In genomic region chr7:103344453-103345149, GRCh38 we compare ENCODE assay signal across 1 cellular context.
TF ChIP-seq lines count a peak whose summit lies in the region.

TSS of gene DNAJC2 (minus strand) at chr7:103344767. CDS start at chr7:103344622, 145 bp downstream.

TF ChIP-seq in HepG2, 621 proteins besides CTCF, POLR2A, EP300 and RAD21 (continued from another document and continues in another):
- TF ChIP-seq, protein P1, sequence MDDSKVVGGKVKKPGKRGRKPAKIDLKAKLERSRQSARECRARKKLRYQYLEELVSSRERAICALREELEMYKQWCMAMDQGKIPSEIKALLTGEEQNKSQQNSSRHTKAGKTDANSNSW (CRISPR knock-in tag; IDR thresholded peaks at IDR 0.05; ENCODE audit: borderline replicate concordance): 0 out of 2 replicates have a peak, but pooled peaks have one; percentile 51
- TF ChIP-seq, protein P2, sequence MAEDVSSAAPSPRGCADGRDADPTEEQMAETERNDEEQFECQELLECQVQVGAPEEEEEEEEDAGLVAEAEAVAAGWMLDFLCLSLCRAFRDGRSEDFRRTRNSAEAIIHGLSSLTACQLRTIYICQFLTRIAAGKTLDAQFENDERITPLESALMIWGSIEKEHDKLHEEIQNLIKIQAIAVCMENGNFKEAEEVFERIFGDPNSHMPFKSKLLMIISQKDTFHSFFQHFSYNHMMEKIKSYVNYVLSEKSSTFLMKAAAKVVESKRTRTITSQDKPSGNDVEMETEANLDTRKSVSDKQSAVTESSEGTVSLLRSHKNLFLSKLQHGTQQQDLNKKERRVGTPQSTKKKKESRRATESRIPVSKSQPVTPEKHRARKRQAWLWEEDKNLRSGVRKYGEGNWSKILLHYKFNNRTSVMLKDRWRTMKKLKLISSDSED (CRISPR knock-in tag; IDR thresholded peaks at IDR 0.05): 0 out of 2 replicates have a peak, but pooled peaks have one; percentile 62
- TF ChIP-seq TRIM24 (CRISPR knock-in tag; IDR thresholded peaks at IDR 0.05) (no peak), ZMYM3 (CRISPR knock-in tag; IDR thresholded peaks at IDR 0.05) (peak; percentile 79), ZNF337 (CRISPR knock-in tag; IDR thresholded peaks at IDR 0.05; ENCODE audit: borderline replicate concordance, low read depth) (no peak), FLYWCH1 (CRISPR knock-in tag; IDR thresholded peaks at IDR 0.05) (0 out of 2 replicates have a peak, but pooled peaks have one; percentile 26), SP2 (CRISPR knock-in tag; IDR thresholded peaks at IDR 0.05) (0 out of 2 replicates have a peak, but pooled peaks have one; percentile 19), NRL (CRISPR knock-in tag; IDR thresholded peaks at IDR 0.05; ENCODE audit: borderline replicate concordance) (peak; percentile 84), ZNF234 (CRISPR knock-in tag; conservative IDR thresholded peaks at IDR 0.05) (no peak), CEBPZ (IDR thresholded peaks at IDR 0.05; ENCODE audit: low read length) (no peak), NFYC (CRISPR knock-in tag; IDR thresholded peaks at IDR 0.05) (peak; percentile 17; the same call in 1 of the 2 replicates), ZNF619 (CRISPR knock-in tag; IDR thresholded peaks at IDR 0.05) (no peak), SMAD1 (CRISPR knock-in tag; IDR thresholded peaks at IDR 0.05; ENCODE audit: borderline replicate concordance, low read depth) (no peak), ZBTB1 (CRISPR knock-in tag; IDR thresholded peaks at IDR 0.05; ENCODE audit: borderline replicate concordance) (peak; percentile 73; the same call in 1 of the 2 replicates), ZNF770 (CRISPR knock-in tag; IDR thresholded peaks at IDR 0.05) (peak; percentile 79), ATF6 (CRISPR knock-in tag; conservative IDR thresholded peaks at IDR 0.05) (0 out of 2 replicates have a peak, but pooled peaks have one; percentile 79), ZSCAN22 (CRISPR knock-in tag; IDR thresholded peaks at IDR 0.05) (peak; percentile 74; the same call in 1 of the 2 replicates), ARNT2 (CRISPR knock-in tag; IDR thresholded peaks at IDR 0.05; ENCODE audit: low read depth) (peak; percentile 91), ZNF724P (CRISPR knock-in tag; IDR thresholded peaks at IDR 0.05; ENCODE audit: borderline replicate concordance) (peak; percentile 69; the same call in 1 of the 2 replicates), DMAP1 (CRISPR knock-in tag; IDR thresholded peaks at IDR 0.05) (peak; percentile 99), ZNF510 (CRISPR knock-in tag; IDR thresholded peaks at IDR 0.05; ENCODE audit: low read depth) (0 out of 2 replicates have a peak, but pooled peaks have one; percentile 85), HIC2 (CRISPR knock-in tag; IDR thresholded peaks at IDR 0.05; ENCODE audit: low read depth) (peak; percentile 22; the same call in 1 of the 2 replicates), ZIK1 (CRISPR knock-in tag; IDR thresholded peaks at IDR 0.05; ENCODE audit: borderline replicate concordance, low read depth) (peak; percentile 91), JUND (CRISPR knock-in tag; IDR thresholded peaks at IDR 0.05) (no peak), GFI1 (CRISPR knock-in tag; IDR thresholded peaks at IDR 0.05; ENCODE audit: borderline replicate concordance) (peak; percentile 73; the same call in 1 of the 2 replicates), GATA4 (IDR thresholded peaks at IDR 0.05; ENCODE audit: borderline replicate concordance, low read depth) (no peak), ZBTB21 (CRISPR knock-in tag; IDR thresholded peaks at IDR 0.05) (no peak), ZNF180 (CRISPR knock-in tag; IDR thresholded peaks at IDR 0.05; ENCODE audit: borderline replicate concordance, low read depth) (0 out of 2 replicates have a peak, but pooled peaks have one; percentile 37), NBN (conservative IDR thresholded peaks at IDR 0.05) (no peak), ZNF558 (CRISPR knock-in tag; IDR thresholded peaks at IDR 0.05; ENCODE audit: borderline replicate concordance) (0 out of 2 replicates have a peak, but pooled peaks have one; percentile 24), NFKB2 (CRISPR knock-in tag; IDR thresholded peaks at IDR 0.05; ENCODE audit: borderline replicate concordance) (peak; percentile 94), BCL6 (CRISPR knock-in tag; IDR thresholded peaks at IDR 0.05) (peak; percentile 47), CENPX (CRISPR knock-in tag; IDR thresholded peaks at IDR 0.05) (no peak), FOXM1 (CRISPR knock-in tag; IDR thresholded peaks at IDR 0.05) (no peak), ZMYM4 (CRISPR knock-in tag; IDR thresholded peaks at IDR 0.05) (peak; percentile 91), MXD4 (CRISPR knock-in tag; IDR thresholded peaks at IDR 0.05) (peak; percentile 95), SMAD9 (CRISPR knock-in tag; IDR thresholded peaks at IDR 0.05) (0 out of 2 replicates have a peak, but pooled peaks have one; percentile 53), ZNF607 (CRISPR knock-in tag; IDR thresholded peaks at IDR 0.05; ENCODE audit: borderline replicate concordance) (peak; percentile 84; the same call in 1 of the 2 replicates)
- TF ChIP-seq, protein P3, sequence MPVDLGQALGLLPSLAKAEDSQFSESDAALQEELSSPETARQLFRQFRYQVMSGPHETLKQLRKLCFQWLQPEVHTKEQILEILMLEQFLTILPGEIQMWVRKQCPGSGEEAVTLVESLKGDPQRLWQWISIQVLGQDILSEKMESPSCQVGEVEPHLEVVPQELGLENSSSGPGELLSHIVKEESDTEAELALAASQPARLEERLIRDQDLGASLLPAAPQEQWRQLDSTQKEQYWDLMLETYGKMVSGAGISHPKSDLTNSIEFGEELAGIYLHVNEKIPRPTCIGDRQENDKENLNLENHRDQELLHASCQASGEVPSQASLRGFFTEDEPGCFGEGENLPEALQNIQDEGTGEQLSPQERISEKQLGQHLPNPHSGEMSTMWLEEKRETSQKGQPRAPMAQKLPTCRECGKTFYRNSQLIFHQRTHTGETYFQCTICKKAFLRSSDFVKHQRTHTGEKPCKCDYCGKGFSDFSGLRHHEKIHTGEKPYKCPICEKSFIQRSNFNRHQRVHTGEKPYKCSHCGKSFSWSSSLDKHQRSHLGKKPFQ (CRISPR knock-in tag; IDR thresholded peaks at IDR 0.05; ENCODE audit: insufficient replicate concordance): peak; percentile 80
- TF ChIP-seq, protein P4, sequence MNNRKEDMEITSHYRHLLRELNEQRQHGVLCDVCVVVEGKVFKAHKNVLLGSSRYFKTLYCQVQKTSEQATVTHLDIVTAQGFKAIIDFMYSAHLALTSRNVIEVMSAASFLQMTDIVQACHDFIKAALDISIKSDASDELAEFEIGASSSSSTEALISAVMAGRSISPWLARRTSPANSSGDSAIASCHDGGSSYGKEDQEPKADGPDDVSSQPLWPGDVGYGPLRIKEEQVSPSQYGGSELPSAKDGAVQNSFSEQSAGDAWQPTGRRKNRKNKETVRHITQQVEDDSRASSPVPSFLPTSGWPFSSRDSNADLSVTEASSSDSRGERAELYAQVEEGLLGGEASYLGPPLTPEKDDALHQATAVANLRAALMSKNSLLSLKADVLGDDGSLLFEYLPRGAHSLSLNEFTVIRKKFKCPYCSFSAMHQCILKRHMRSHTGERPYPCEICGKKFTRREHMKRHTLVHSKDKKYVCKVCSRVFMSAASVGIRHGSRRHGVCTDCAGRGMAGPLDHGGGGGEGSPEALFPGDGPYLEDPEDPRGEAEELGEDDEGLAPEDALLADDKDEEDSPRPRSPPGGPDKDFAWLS (CRISPR knock-in tag; IDR thresholded peaks at IDR 0.05; ENCODE audit: borderline replicate concordance): no peak
- TF ChIP-seq, protein P5, sequence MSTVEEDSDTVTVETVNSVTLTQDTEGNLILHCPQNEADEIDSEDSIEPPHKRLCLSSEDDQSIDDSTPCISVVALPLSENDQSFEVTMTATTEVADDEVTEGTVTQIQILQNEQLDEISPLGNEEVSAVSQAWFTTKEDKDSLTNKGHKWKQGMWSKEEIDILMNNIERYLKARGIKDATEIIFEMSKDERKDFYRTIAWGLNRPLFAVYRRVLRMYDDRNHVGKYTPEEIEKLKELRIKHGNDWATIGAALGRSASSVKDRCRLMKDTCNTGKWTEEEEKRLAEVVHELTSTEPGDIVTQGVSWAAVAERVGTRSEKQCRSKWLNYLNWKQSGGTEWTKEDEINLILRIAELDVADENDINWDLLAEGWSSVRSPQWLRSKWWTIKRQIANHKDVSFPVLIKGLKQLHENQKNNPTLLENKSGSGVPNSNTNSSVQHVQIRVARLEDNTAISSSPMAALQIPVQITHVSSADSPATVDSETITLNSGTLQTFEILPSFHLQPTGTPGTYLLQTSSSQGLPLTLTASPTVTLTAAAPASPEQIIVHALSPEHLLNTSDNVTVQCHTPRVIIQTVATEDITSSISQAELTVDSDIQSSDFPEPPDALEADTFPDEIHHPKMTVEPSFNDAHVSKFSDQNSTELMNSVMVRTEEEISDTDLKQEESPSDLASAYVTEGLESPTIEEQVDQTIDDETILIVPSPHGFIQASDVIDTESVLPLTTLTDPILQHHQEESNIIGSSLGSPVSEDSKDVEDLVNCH (CRISPR knock-in tag; IDR thresholded peaks at IDR 0.05): no peak
- TF ChIP-seq, protein P6, sequence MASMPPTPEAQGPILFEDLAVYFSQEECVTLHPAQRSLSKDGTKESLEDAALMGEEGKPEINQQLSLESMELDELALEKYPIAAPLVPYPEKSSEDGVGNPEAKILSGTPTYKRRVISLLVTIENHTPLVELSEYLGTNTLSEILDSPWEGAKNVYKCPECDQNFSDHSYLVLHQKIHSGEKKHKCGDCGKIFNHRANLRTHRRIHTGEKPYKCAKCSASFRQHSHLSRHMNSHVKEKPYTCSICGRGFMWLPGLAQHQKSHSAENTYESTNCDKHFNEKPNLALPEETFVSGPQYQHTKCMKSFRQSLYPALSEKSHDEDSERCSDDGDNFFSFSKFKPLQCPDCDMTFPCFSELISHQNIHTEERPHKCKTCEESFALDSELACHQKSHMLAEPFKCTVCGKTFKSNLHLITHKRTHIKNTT (CRISPR knock-in tag; IDR thresholded peaks at IDR 0.05): no peak
- TF ChIP-seq, protein P7, sequence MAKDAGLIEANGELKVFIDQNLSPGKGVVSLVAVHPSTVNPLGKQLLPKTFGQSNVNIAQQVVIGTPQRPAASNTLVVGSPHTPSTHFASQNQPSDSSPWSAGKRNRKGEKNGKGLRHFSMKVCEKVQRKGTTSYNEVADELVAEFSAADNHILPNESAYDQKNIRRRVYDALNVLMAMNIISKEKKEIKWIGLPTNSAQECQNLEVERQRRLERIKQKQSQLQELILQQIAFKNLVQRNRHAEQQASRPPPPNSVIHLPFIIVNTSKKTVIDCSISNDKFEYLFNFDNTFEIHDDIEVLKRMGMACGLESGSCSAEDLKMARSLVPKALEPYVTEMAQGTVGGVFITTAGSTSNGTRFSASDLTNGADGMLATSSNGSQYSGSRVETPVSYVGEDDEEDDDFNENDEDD (CRISPR knock-in tag; IDR thresholded peaks at IDR 0.05; ENCODE audit: borderline replicate concordance): peak; percentile 93
